In the genomic region with DNA sequence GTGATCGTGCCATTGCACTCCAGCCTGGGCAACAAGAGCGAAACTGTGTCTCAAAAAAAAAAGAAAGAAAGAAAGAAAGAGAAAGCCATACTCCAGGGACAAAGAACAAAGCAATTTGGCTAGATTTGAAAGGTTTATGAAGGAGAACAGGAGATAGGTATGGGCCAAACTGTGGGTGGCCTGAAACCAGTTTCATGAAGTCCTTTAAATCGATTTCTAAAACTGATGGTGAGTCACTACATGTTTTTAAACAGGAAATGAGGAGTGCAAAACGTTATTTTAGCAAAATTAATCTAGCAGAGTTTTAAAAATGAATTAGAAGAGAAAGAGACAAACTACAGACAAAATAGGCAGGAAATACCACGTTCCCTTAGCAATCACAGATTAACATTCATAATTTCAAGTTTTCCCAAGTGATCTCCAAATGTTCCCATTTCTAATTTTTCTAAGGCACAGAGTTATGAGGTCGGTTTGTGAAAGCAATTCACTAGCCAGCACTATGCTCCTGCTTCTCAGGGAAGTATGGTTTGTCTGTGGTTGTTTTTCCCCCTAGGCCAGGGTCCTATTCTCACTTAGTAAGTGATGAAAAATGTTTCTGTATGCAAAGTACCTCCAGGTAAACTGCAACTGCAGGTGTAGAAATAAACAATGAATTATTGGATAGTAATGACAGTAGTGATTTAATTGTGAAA, we compare ENCODE assay signal across 11 cellular contexts.
DNase-seq lines count a peak whose midpoint lies in the region; ATAC-seq and TF ChIP-seq lines count a peak whose summit lies in the region.
"Had no signal": no experiment of that assay in that cellular context is flagged by ENCODE, and none has a peak within 500 bp of the region (broad histone marks: within the 10 kb centered on the region; RNA-seq: fewer than 3 reads in every experiment).

No MANE protein-coding gene starts in this region.

- CTCF ChIA-PET in CD4-positive, alpha-beta T cell (lab: Charles Lee) = no interaction called here
- CTCF ChIA-PET in activated B cell treated with CpG ODN at 0.5 μM for 24 hours (lab: Charles Lee) = no interaction called here

- H3K36me3 Mint-ChIP-seq in CD4-positive, alpha-beta T cell (ENCODE audit: low read depth) = no peaks in the 10 kb centered on the region
- peaks cover 18% of the 10 kb centered on the region for H3K36me3 Mint-ChIP-seq in activated B cell treated with CpG ODN at 0.5 μM for 24 hours (ENCODE audit: low read depth)
- H3K36me3 Mint-ChIP-seq in memory B cell = peaks cover 11% of the 10 kb centered on the region

- H3K27ac ChIP-seq in CD4-positive, alpha-beta T cell (ENCODE audit: low read depth, low read length) = no peak overlapping the region
- 0 out of 2 replicates have a peak overlapping the region, but pooled peaks have one; percentile 56 for H3K27ac ChIP-seq in GM23248
- H3K27ac ChIP-seq in vagina = no peak overlapping the region

- POLR2A ChIA-PET in CD4-positive, alpha-beta T cell (lab: Charles Lee) = no interaction called here
- POLR2A ChIA-PET in activated B cell treated with CpG ODN at 0.5 μM for 24 hours (lab: Charles Lee) = no interaction called here

- peaks cover 66% of the 10 kb centered on the region for H3K79me2 ChIP-seq in GM23248 (ENCODE audit: insufficient read depth)

- H3K9me3 ChIP-seq in CD4-positive, alpha-beta T cell (ENCODE audit: control insufficient read depth, low read length) = no peaks in the 10 kb centered on the region
- no peaks in the 10 kb centered on the region for H3K9me3 ChIP-seq in GM23248 (ENCODE audit: low read depth)
- no peaks in the 10 kb centered on the region for H3K9me3 ChIP-seq in vagina

- H3K27me3 ChIP-seq in CD4-positive, alpha-beta T cell (ENCODE audit: control insufficient read depth, insufficient read depth, low read length) = no peaks in the 10 kb centered on the region
- H3K27me3 ChIP-seq in GM23248 (replicated peaks; ENCODE audit: insufficient read depth) = no peaks in the 10 kb centered on the region
- no peaks in the 10 kb centered on the region for H3K27me3 ChIP-seq in vagina

- ATAC-seq in CD4-positive, alpha-beta T cell (ENCODE audit: poor library complexity) = no peak
- ATAC-seq in activated B cell treated with CpG ODN at 0.5 μM for 24 hours (ENCODE audit: low read depth) (no peak), memory B cell (ENCODE audit: low read depth) (no peak), HG03108 (IDR thresholded peaks at IDR 0.05; ENCODE audit: unreplicated experiment) (no peak), HG03460 (IDR thresholded peaks at IDR 0.05; ENCODE audit: unreplicated experiment) (no peak)
- ATAC-seq: esophagus mucosa had no signal

- intact Hi-C loops in CD4-positive, alpha-beta T cell (cut with DNase I, micrococcal nuclease) = no loop called here
- intact Hi-C loops in activated B cell treated with CpG ODN at 0.5 μM for 24 hours (cut with micrococcal nuclease) = loop anchor here (2.0 kb wide), 1 partner anchor 72 kb away; no protein-coding TSS in a partner anchor
- intact Hi-C loops in vagina (cut with DNase I) = no loop called here

- TF ChIP-seq POLR2A in vagina (IDR thresholded peaks at IDR 0.05) = no peak

- no peaks in the 10 kb centered on the region for H3K9me3 Mint-ChIP-seq in CD4-positive, alpha-beta T cell
- H3K9me3 Mint-ChIP-seq in activated B cell treated with CpG ODN at 0.5 μM for 24 hours (no peaks in the 10 kb centered on the region), memory B cell (no peaks in the 10 kb centered on the region)

- 41 to 42% methylated on average over 6 of the region's 6 CpGs for WGBS in GM23248 (ENCODE audit: low coverage in 1 of 2, low lambda C conversion rate in 2 of 2, missing lambda C conversion rate in 2 of 2), 2 experiments

- no peaks in the 10 kb centered on the region for H3K9me2 ChIP-seq in GM23248 (ENCODE audit: insufficient read depth)

- H3K4me3 Mint-ChIP-seq in CD4-positive, alpha-beta T cell = no peak overlapping the region
- H3K4me3 Mint-ChIP-seq in activated B cell treated with CpG ODN at 0.5 μM for 24 hours (no peak overlapping the region), memory B cell (no peak overlapping the region)

- no peak overlapping the region for H2AFZ ChIP-seq in GM23248

- H3K4me1 ChIP-seq in GM23248 (ENCODE audit: insufficient read depth) = peaks cover 39% of the 10 kb centered on the region
- peaks cover 56% of the 10 kb centered on the region for H3K4me1 ChIP-seq in vagina

- H3K27ac Mint-ChIP-seq in CD4-positive, alpha-beta T cell = peak overlapping the region; percentile 9
- H3K27ac Mint-ChIP-seq in activated B cell treated with CpG ODN at 0.5 μM for 24 hours = peak overlapping the region; percentile 50
- H3K27ac Mint-ChIP-seq in memory B cell = peak overlapping the region; percentile 86

- H3K9ac ChIP-seq in GM23248 = no peak overlapping the region

- H3K36me3 ChIP-seq in GM23248 (ENCODE audit: low read depth) (no peaks in the 10 kb centered on the region), vagina (no peaks in the 10 kb centered on the region)

- H3K27me3 Mint-ChIP-seq in CD4-positive, alpha-beta T cell = no peaks in the 10 kb centered on the region
- no peaks in the 10 kb centered on the region for H3K27me3 Mint-ChIP-seq in activated B cell treated with CpG ODN at 0.5 μM for 24 hours
- H3K27me3 Mint-ChIP-seq in memory B cell = no peaks in the 10 kb centered on the region

- H4K20me1 ChIP-seq in GM23248 (ENCODE audit: insufficient read depth) = no peaks in the 10 kb centered on the region

- TF ChIP-seq CTCF in CD4-positive, alpha-beta T cell (IDR thresholded peaks at IDR 0.05) = no peak
- TF ChIP-seq CTCF in activated B cell treated with CpG ODN at 0.5 μM for 24 hours (IDR thresholded peaks at IDR 0.05) (no peak), vagina (IDR thresholded peaks at IDR 0.05) (no peak)

- H3K4me2 ChIP-seq in GM23248 (ENCODE audit: unreplicated experiment) = peak overlapping the region; percentile 76

- H3K4me3 ChIP-seq in GM23248 (peak overlapping the region; percentile 39), vagina (no peak overlapping the region)

- no peak for DNase-seq in CD4-positive, alpha-beta T cell
- DNase-seq in GM23248 (peak; percentile 18), activated B cell treated with CpG ODN at 0.5 μM for 24 hours (no peak), memory B cell (ENCODE audit: low spot score in 2 of 2) (no peak), vagina (ENCODE audit: extremely low spot score in 2 of 2) (no peak)
- no peak for DNase-seq in effector CD8-positive, alpha-beta T cell (lab: John Stamatoyannopoulos, UW)
- DNase-seq: activated CD4-positive, alpha-beta T cell treated with anti-CD3 and anti-CD28 coated beads, Interleukin-2, amount 50 U/mL, for 1 hour; NCI-H446 had no signal

- in situ Hi-C loops in GM23248 (cut with MboI) = no loop called here

- H3K4me1 Mint-ChIP-seq in CD4-positive, alpha-beta T cell (ENCODE audit: low read depth) = peaks cover 42% of the 10 kb centered on the region
- H3K4me1 Mint-ChIP-seq in activated B cell treated with CpG ODN at 0.5 μM for 24 hours (peaks cover 62% of the 10 kb centered on the region), memory B cell (peaks cover 42% of the 10 kb centered on the region)

- H3F3A ChIP-seq in GM23248 (ENCODE audit: insufficient read depth) = peaks cover 28% of the 10 kb centered on the region

Comparison
In these comparisons a context has a peak if more than half of its experiments do, and no peak if none do; other contexts are left out.
1. H3K27ac Mint-ChIP-seq: peak in every context shown above with its lines; median percentile 86 in memory B cell; 50 in activated B cell treated with CpG ODN at 0.5 μM for 24 hours; 9 in CD4-positive, alpha-beta T cell.